In genomic region chr6:87155272-87155919, GRCh38 we compare ENCODE assay signal across 8 cellular contexts. TPM values are rescaled to one million over a fixed set of nuclear protein-coding genes. Genes with fewer than 3 reads are reported as not detected.
DNase-seq lines count a peak whose midpoint lies in the region; ATAC-seq and TF ChIP-seq lines count a peak whose summit lies in the region.

TSS of gene ZNF292 (plus strand) at chr6:87155565. CDS start at chr6:87155592, 27 bp downstream.

- H3K36me3 Mint-ChIP-seq in chondrocyte (ENCODE audit: low read depth): peaks cover 1% of the 10 kb centered on the region

- peak within 1 kb of the TSS; percentile 81 for H3K4me3 Mint-ChIP-seq in chondrocyte (ENCODE audit: unreplicated experiment)

- H3K9me3 Mint-ChIP-seq in chondrocyte (ENCODE audit: low read depth): no peaks in the 10 kb centered on the region

- peaks cover 56% of the 10 kb centered on the region for H3K4me1 Mint-ChIP-seq in chondrocyte (ENCODE audit: low read depth)

- H3K27ac Mint-ChIP-seq in chondrocyte (ENCODE audit: unreplicated experiment): peak within 1 kb of the TSS; percentile 95

- ATAC-seq in GM19043 (IDR thresholded peaks at IDR 0.05; ENCODE audit: low read depth, unreplicated experiment) (peak; percentile 59), HG03432 (IDR thresholded peaks at IDR 0.05; ENCODE audit: unreplicated experiment) (peak; percentile 80)

- peak; percentile 95 for DNase-seq in AG20443 (ENCODE audit: low spot score)
- DNase-seq in NCI-H510A (lab: John Stamatoyannopoulos, UW): peak; percentile 89
- DNase-seq in activated CD4-positive, alpha-beta T cell treated with anti-CD3 and anti-CD28 coated beads for 24 hours (ENCODE audit: low read depth in 2 of 2): peak; percentile 95
- DNase-seq in chondrocyte (ENCODE audit: low spot score): peak; percentile 99
- DNase-seq in kidney glomerular epithelial cell (lab: John Stamatoyannopoulos, UW): peak; percentile 84
- DNase-seq in stimulated activated CD4-positive, alpha-beta T cell treated with anti-CD3 and anti-CD28 coated beads, Interleukin-1b, Interleukin-23, amount 100 ng/mL, for 1 hour (ENCODE audit: low read depth in 2 of 2): peak; percentile 80 to 82

- TF ChIP-seq CTCF in chondrocyte (IDR thresholded peaks at IDR 0.05): peak; percentile 34

- H3K27me3 Mint-ChIP-seq in chondrocyte (ENCODE audit: low read depth): no peaks in the 10 kb centered on the region

RNA-seq across cellular contexts. Expression of gene ZNF292, which starts in this region (rescaled TPM):
- 34.6 to 39.6 TPM (median 39.0 TPM) in 3 replicates for total RNA-seq in chondrocyte

Comparison
In these comparisons a context has a peak if more than half of its experiments do, and no peak if none do; other contexts are left out.
1. Peak in every context shown above with its lines: DNase-seq and ATAC-seq.